In the genomic region with DNA sequence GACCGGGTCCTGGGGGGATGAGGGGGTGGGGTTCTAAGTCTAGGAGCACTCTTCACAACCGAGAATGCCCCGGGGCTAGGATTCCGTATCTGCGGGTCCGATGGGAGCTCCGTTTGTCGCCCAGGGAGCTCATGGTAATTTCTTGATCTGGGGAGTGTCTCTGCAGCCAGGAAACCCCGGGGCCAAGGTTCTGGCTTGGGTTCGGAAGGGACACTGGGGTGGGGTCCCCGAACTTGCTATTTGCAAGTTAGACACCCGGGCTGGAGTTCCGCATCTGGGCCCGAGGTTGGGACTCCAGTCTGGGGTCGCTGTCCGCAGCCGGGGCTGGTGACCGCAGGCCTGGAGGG, we compare ENCODE assay signal across 8 cellular contexts. TPM values are rescaled to one million over a fixed set of nuclear protein-coding genes. Genes with fewer than 3 reads are reported as not detected.
DNase-seq lines count a peak whose midpoint lies in the region; ATAC-seq and TF ChIP-seq lines count a peak whose summit lies in the region.

No MANE protein-coding gene starts in this region.

- no TSS peak for BruUV-seq in Caco-2 (replicated peaks; lab: Mats Ljungman, UMichigan)

- WGBS in adrenal gland, 4 donors = 0% methylated on average over 2 to 18 of the region's 18 CpGs
- 0% methylated on average over 1 of the region's 18 CpGs for WGBS in right lobe of liver (ENCODE audit: insufficient coverage, low coverage, low lambda C conversion rate, missing lambda C conversion rate)
- 0% methylated on average over 12 of the region's 18 CpGs; no CpG with 5 or more reads in 1 of the 2 donors for WGBS in transverse colon (ENCODE audit: low coverage in 1 of 2), 2 donors

- H3K27ac Mint-ChIP-seq in Caco-2 (ENCODE audit: unreplicated experiment) = peak overlapping the region; percentile 79

- in situ Hi-C loops in transverse colon (cut with MboI; ENCODE audit: low pct_ligation_motif_present in 1 of 4, low pct_unique_long_range_greater_than_20kb in 1 of 4, low sequenced_read_pairs in 3 of 4) = no loop called here

- TF ChIP-seq CTCF in Caco-2 (IDR thresholded peaks at IDR 0.05; ENCODE audit: insufficient read depth in 1 of 2, low read depth in 1 of 2, low read length in 1 of 2, severe bottlenecking in 1 of 2, unreplicated experiment in 1 of 2) (no peak), adrenal gland (IDR thresholded peaks at IDR 0.05) (no peak), right lobe of liver (IDR thresholded peaks at IDR 0.05) (no peak), transverse colon (IDR thresholded peaks at IDR 0.05) (no peak)

- peaks cover 47% of the 10 kb centered on the region for H3K4me1 Mint-ChIP-seq in Caco-2 (ENCODE audit: low read depth, unreplicated experiment)

- no peak for DNase-seq in Caco-2
- DNase-seq in adrenal gland = peak in 1 of 7 donors; percentile 69
- DNase-seq in right lobe of liver = no peak
- DNase-seq in transverse colon = peak; percentile 44
- no peak for DNase-seq in stimulated activated CD4-positive, alpha-beta T cell treated with anti-CD3 and anti-CD28 coated beads, Interleukin-1b, Interleukin-23, amount 100 ng/mL, for 48 hours
- no peak for DNase-seq in mesenteric fat pad (ENCODE audit: low spot score)

- H3K4me3 ChIP-seq in Caco-2 (ENCODE audit: low read depth, low read length) = peak overlapping the region; percentile 96
- peak overlapping the region; percentile 28 to 93 (median 83) for H3K4me3 ChIP-seq in adrenal gland
- H3K4me3 ChIP-seq in right lobe of liver = peak overlapping the region; percentile 90 to 98 (median 97)
- peak overlapping the region; percentile 94 to 100 (median 98) for H3K4me3 ChIP-seq in transverse colon

- no peaks in the 10 kb centered on the region for H3K9me3 Mint-ChIP-seq in Caco-2 (ENCODE audit: unreplicated experiment)

- H3K9me3 ChIP-seq in Caco-2 = no peaks in the 10 kb centered on the region
- no peaks in the 10 kb centered on the region for H3K9me3 ChIP-seq in adrenal gland (replicated peaks in 1 of 3)
- H3K9me3 ChIP-seq in right lobe of liver = no peaks in the 10 kb centered on the region
- no peaks in the 10 kb centered on the region for H3K9me3 ChIP-seq in transverse colon

- H3K4me3 Mint-ChIP-seq in Caco-2 (ENCODE audit: unreplicated experiment) = peak overlapping the region; percentile 82

- ATAC-seq in HG02870 (IDR thresholded peaks at IDR 0.05; ENCODE audit: unreplicated experiment) = peak; percentile 26
- peak in 1 of 4 donors; percentile 1 for ATAC-seq in right lobe of liver
- no peak for ATAC-seq in HG02571 (IDR thresholded peaks at IDR 0.05; ENCODE audit: unreplicated experiment)

- no peaks in the 10 kb centered on the region for H3K27me3 ChIP-seq in Caco-2 (replicated peaks; ENCODE audit: control insufficient read depth, insufficient read depth, low read length)
- no peaks in the 10 kb centered on the region for H3K27me3 ChIP-seq in adrenal gland
- H3K27me3 ChIP-seq in right lobe of liver = no peaks in the 10 kb centered on the region
- no peaks in the 10 kb centered on the region for H3K27me3 ChIP-seq in transverse colon

- H3K4me1 ChIP-seq in Caco-2 (peaks cover 32% of the 10 kb centered on the region), adrenal gland (replicated peaks in 1 of 2) (peaks cover 24 to 36% of the 10 kb centered on the region in 2 donors), right lobe of liver (peaks cover 0 to 27% (median 0%) of the 10 kb centered on the region in 4 donors), transverse colon (peaks cover 38 to 51% (median 50%) of the 10 kb centered on the region in 4 donors)

- intact Hi-C loops in Caco-2 (cut with micrococcal nuclease; ENCODE audit: unreplicated experiment) (loop anchor here (1.0 to 5.0 kb wide), 3 partner anchors 13 to 176 kb away; no protein-coding TSS in a partner anchor), adrenal gland (cut with DNase I) (no loop called here), right lobe of liver (cut with DNase I) (no loop called here), transverse colon (cut with DNase I; ENCODE audit: low total_unique reads) (no loop called here)

- POLR2A ChIA-PET in Caco-2 (lab: Charles Lee) = interaction anchor here (0.6 to 3.9 kb wide), 18 partner anchors 9 to 237 kb away, joined by 3 to 142 read pairs (median 5); no protein-coding TSS in a partner anchor

- TF ChIP-seq POLR2A in adrenal gland (IDR thresholded peaks at IDR 0.05) (no peak), right lobe of liver (IDR thresholded peaks at IDR 0.05) (no peak), transverse colon (IDR thresholded peaks at IDR 0.05) (no peak)

- peaks cover 5% of the 10 kb centered on the region; the same call in 1 of the 2 replicates for H3K36me3 ChIP-seq in Caco-2 (ENCODE audit: control insufficient read depth, insufficient read depth, low read length)
- H3K36me3 ChIP-seq in adrenal gland (replicated peaks in 1 of 2) = no peaks in the 10 kb centered on the region
- peaks cover 0 to 5% (median 0%) of the 10 kb centered on the region in 4 donors for H3K36me3 ChIP-seq in right lobe of liver
- no peaks in the 10 kb centered on the region for H3K36me3 ChIP-seq in transverse colon

- no peak for TF ChIP-seq EP300 in transverse colon (IDR thresholded peaks at IDR 0.05; ENCODE audit: low read depth)

- H3K36me3 Mint-ChIP-seq in Caco-2 (ENCODE audit: insufficient read depth, unreplicated experiment) = peaks cover 59% of the 10 kb centered on the region

- H3K27ac ChIP-seq in adrenal gland (peak overlapping the region; percentile 39 to 96 (median 87)), right lobe of liver (peak overlapping the region; percentile 83 to 90 (median 87)), transverse colon (peak overlapping the region; percentile 93 to 99 (median 98))

- no peaks in the 10 kb centered on the region for H3K27me3 Mint-ChIP-seq in Caco-2 (ENCODE audit: insufficient read depth, unreplicated experiment)

- CTCF ChIA-PET in Caco-2 (lab: Charles Lee) = interaction anchor here (0.5 to 5.7 kb wide), 14 partner anchors 15 to 642 kb away, joined by 3 to 106 read pairs (median 11); partner anchors contain the start of genes BCAS4 and UBE2V1

RNA-seq across cellular contexts. Expression of gene PEDS1, which starts 0.4 kb away (rescaled TPM):
- total RNA-seq in Caco-2 (2022) (78.3 and 84.1 TPM in 2 replicates), adrenal gland (10 to 100 TPM; 18.7 to 39.1 (median 28.5) TPM), right lobe of liver (10 to 100 TPM in 5 of 6 experiments, 1 to 10 TPM in 1; 6.9 to 25.3 (median 13.7) TPM), transverse colon (10 to 100 TPM in 3 of 4 donors, 1 to 10 TPM in 1; 9.6 to 30.9 (median 23.2) TPM), mesenteric fat pad (44.1 TPM)
- polyA plus RNA-seq in adrenal gland = 10 to 100 TPM; 29.4 to 32.6 (median 30.2) TPM

RNA-seq across cellular contexts. Expression of gene CEBPB, which starts 37.5 kb away (rescaled TPM):
- total RNA-seq in Caco-2 (2022) (160 and 183 TPM in 2 replicates), adrenal gland (100 to 1,000 TPM; 148 to 272 (median 252) TPM), right lobe of liver (100 to 1,000 TPM; 130 to 182 (median 152) TPM), transverse colon (10 to 100 TPM; 26.1 to 78.9 (median 57.1) TPM), mesenteric fat pad (434 TPM)
- 10 to 100 TPM; 31.0 to 74.7 (median 39.3) TPM for polyA plus RNA-seq in adrenal gland

RNA-seq across cellular contexts. Expression of gene UBE2V1, which starts 40.2 kb away (rescaled TPM):
- 485 and 509 TPM in 2 replicates for total RNA-seq in Caco-2 (2022)
- 100 to 1,000 TPM in 2 of 8 donors, 10 to 100 TPM in 6; 57.4 to 123 (median 79.4) TPM for total RNA-seq in adrenal gland
- 100 to 1,000 TPM in 1 of 3 donors, 10 to 100 TPM in 2; 78.7 to 242 (median 80.0) TPM for polyA plus RNA-seq in adrenal gland
- 10 to 100 TPM; 38.2 to 49.4 (median 44.3) TPM for total RNA-seq in right lobe of liver
- 100 to 1,000 TPM in 1 of 4 donors, 10 to 100 TPM in 3; 23.7 to 104 (median 62.8) TPM for total RNA-seq in transverse colon
- total RNA-seq in mesenteric fat pad = 89.0 TPM
